ENCODE assay signal across 8 cellular contexts in genomic region chr9:136482046-136482792, GRCh38. TPM values are rescaled to one million over a fixed set of nuclear protein-coding genes. Genes with fewer than 3 reads are reported as not detected.
A peak's percentile ranks its signal among the peaks of the same experiment; 100 is the strongest.
DNase-seq lines count a peak whose midpoint lies in the region; ATAC-seq, FAIRE-seq and TF ChIP-seq lines count a peak whose summit lies in the region.

No MANE protein-coding gene starts in this region.

- DNase-seq in A549 (ENCODE audit: low read depth in 1 of 2, low spot score in 1 of 2) = peak in 1 of 2 experiments; percentile 42
- peak; percentile 30 for DNase-seq in NT2/D1 (ENCODE audit: low read depth, low spot score)
- DNase-seq in astrocyte of the cerebellum (ENCODE audit: low read depth) = no peak
- no peak for DNase-seq in kidney
- DNase-seq in stimulated activated naive CD4-positive, alpha-beta T cell (lab: John Stamatoyannopoulos, UW) = peak in 5 of 6 experiments; percentile 34 to 63 (median 52)

- no peak for TF ChIP-seq POLR2A in A549 (IDR thresholded peaks at IDR 0.05; ENCODE audit: low read length)

- no peak for TF ChIP-seq RAD21 in A549 (conservative IDR thresholded peaks at IDR 0.05 in 1 of 2, IDR thresholded peaks at IDR 0.05 in 1 of 2)

- POLR2A ChIA-PET in A549 (lab: Yijun Ruan, JAX) = no interaction called here

- in situ Hi-C loops in astrocyte of the cerebellum (cut with HindIII; ENCODE audit: low sequenced_read_pairs) = no loop called here

- no peaks in the 10 kb centered on the region for H3K27me3 ChIP-seq in NT2/D1 (ENCODE audit: insufficient read depth, insufficient read length)

- intact Hi-C loops in kidney (cut with DNase I) = no loop called here

- H3K4me3 ChIP-seq in A549 (peak overlapping the region; percentile 96), GM08714 (ENCODE audit: low read length) (peak overlapping the region; percentile 99), NT2/D1 (ENCODE audit: insufficient read length, low read depth) (peak overlapping the region; percentile 74), astrocyte of the cerebellum (ENCODE audit: low read depth, low read length) (peak overlapping the region; percentile 92), kidney (ENCODE audit: low read length in 2 of 2) (peak overlapping the region; percentile 70 to 88)

- no peak for TF ChIP-seq EP300 in A549 (IDR thresholded peaks at IDR 0.05)

- H3K36me3 ChIP-seq in NT2/D1 (ENCODE audit: insufficient read depth, insufficient read length, low read length) = peaks cover 31% of the 10 kb centered on the region
- H3K36me3 ChIP-seq in kidney (ENCODE audit: control insufficient read depth in 1 of 2, insufficient read depth in 2 of 2, low read length in 2 of 2) = peaks cover 3 to 6% of the 10 kb centered on the region in 2 donors

- H3K27ac ChIP-seq in A549 (peak overlapping the region; percentile 91 to 98), kidney (ENCODE audit: low read depth in 2 of 2, low read length in 2 of 2) (peak overlapping the region; percentile 96 to 97)

- H3K9ac ChIP-seq in NT2/D1 (ENCODE audit: insufficient read length, low read depth) (peak overlapping the region; percentile 85), kidney (ENCODE audit: low read length in 2 of 2) (peak overlapping the region; percentile 56 to 71)

- no peak for ATAC-seq in A549
- ATAC-seq in HG02759 (IDR thresholded peaks at IDR 0.05; ENCODE audit: unreplicated experiment) = no peak
- ATAC-seq in GM18870 (IDR thresholded peaks at IDR 0.05; ENCODE audit: unreplicated experiment) = no peak

- H3K4me2 ChIP-seq in A549 = peak overlapping the region; percentile 82

- no peak for TF ChIP-seq CTCF in A549 (IDR thresholded peaks at IDR 0.05)
- TF ChIP-seq CTCF in astrocyte of the cerebellum (IDR thresholded peaks at IDR 0.05; ENCODE audit: low read depth, low read length, missing control alignments) = no peak
- TF ChIP-seq CTCF in kidney (IDR thresholded peaks at IDR 0.05; ENCODE audit: borderline replicate concordance, extremely low read depth, insufficient read depth) = no peak

- no peak for FAIRE-seq in A549 (lab: Jason Lieb, UNC)
- no peak for FAIRE-seq in kidney (lab: Jason Lieb, UNC)

- CTCF ChIA-PET in A549 (lab: Yijun Ruan, JAX) = no interaction called here

- 4% methylated on average over 25 of the region's 39 CpGs for WGBS in A549 (ENCODE audit: missing lambda C conversion rate)

- H3K4me1 ChIP-seq in A549 (peaks cover 15% of the 10 kb centered on the region), NT2/D1 (ENCODE audit: insufficient read depth, insufficient read length) (peaks cover 19% of the 10 kb centered on the region), kidney (ENCODE audit: control insufficient read depth in 1 of 2, insufficient read depth in 1 of 2, low read depth in 1 of 2, low read length in 2 of 2) (peaks cover 17 to 23% of the 10 kb centered on the region in 2 donors)

- H3K9me3 ChIP-seq in A549 = no peaks in the 10 kb centered on the region
- no peaks in the 10 kb centered on the region for H3K9me3 ChIP-seq in NT2/D1 (ENCODE audit: insufficient read depth, low read length)
- no peaks in the 10 kb centered on the region for H3K9me3 ChIP-seq in kidney (ENCODE audit: control insufficient read depth in 1 of 2, low read length in 2 of 2)

TF ChIP-seq in A549, 52 proteins besides CTCF, POLR2A, EP300 and RAD21:
- TF ChIP-seq FOSB (CRISPR knock-in tag; IDR thresholded peaks at IDR 0.05) (no peak), MAX (IDR thresholded peaks at IDR 0.05) (peak; percentile 25; the same call in 1 of the 2 replicates), RFX5 (IDR thresholded peaks at IDR 0.05) (no peak), CEBPB (IDR thresholded peaks at IDR 0.05) (peak; percentile 56 to 80; a peak in 3 of 4 replicates)
TF ChIP-seq in A549: peak in this region for 2.

RNA-seq across cellular contexts. Expression of gene SEC16A, which starts 0.6 kb away (rescaled TPM):
- polyA plus RNA-seq in A549 (2011; rRNA removed) (24.2 and 32.3 TPM in 2 replicates), A549 (2017; fragmentation: RNase III; extraction: RNeasy Plus Mini Kit Qiagen cat#74134 plus additional on column Dnase treatment) (35.7 to 41.5 TPM (median 38.0 TPM) in 3 replicates), kidney (ENCODE audit: insufficient read depth, low read depth, low replicate concordance) (37.0 TPM)
- 26.8 and 30.0 TPM in 2 replicates for polyA plus RNA-seq in A549 (2012; cell fraction: cytosol; rRNA removed)
- polyA plus RNA-seq in A549 (2012; cell fraction: nucleus; rRNA removed) = 90.6 and 117 TPM in 2 replicates
- 34.0 and 47.0 TPM in 2 replicates for polyA minus RNA-seq in A549 (2011; rRNA and poly(A)+ RNA removed)
- 67.1 TPM for total RNA-seq in kidney

RNA-seq across cellular contexts. Expression of gene INPP5E, which starts 42.6 kb away (rescaled TPM):
- 5.2 and 5.8 TPM in 2 replicates for polyA plus RNA-seq in A549 (2011; rRNA removed)
- polyA plus RNA-seq in A549 (2012; cell fraction: cytosol; rRNA removed) = 12.2 and 16.8 TPM in 2 replicates
- polyA plus RNA-seq in A549 (2012; cell fraction: nucleus; rRNA removed) = 50.3 and 55.0 TPM in 2 replicates
- 9.8 to 12.4 TPM (median 11.2 TPM) in 3 replicates for polyA plus RNA-seq in A549 (2017; fragmentation: RNase III; extraction: RNeasy Plus Mini Kit Qiagen cat#74134 plus additional on column Dnase treatment)
- polyA minus RNA-seq in A549 (2011; rRNA and poly(A)+ RNA removed) = 4.5 TPM in 2 replicates
- 14.0 TPM for total RNA-seq in kidney
- polyA plus RNA-seq in kidney (ENCODE audit: insufficient read depth, low read depth, low replicate concordance) = 6.9 TPM

Comparison
In these comparisons a context has a peak if more than half of its experiments do, and no peak if none do; other contexts are left out.
1. DNase-seq: peak in NT2/D1 (single experiment) and stimulated activated naive CD4-positive, alpha-beta T cell (5 of 6); none in astrocyte of the cerebellum (single experiment) and kidney (single experiment).
2. Peak in every context shown above with its lines, with median percentiles within 50 percentile points of each other: H3K4me3 ChIP-seq.